Comparison of ENCODE assay signal across 23 cellular contexts in genomic region chr11:100232006-100232405, GRCh38.
"Had no signal": no experiment of that assay in that cellular context is flagged by ENCODE, and none has a peak within 500 bp of the region (broad histone marks: within the 10 kb centered on the region; RNA-seq: fewer than 3 reads in every experiment).

No MANE protein-coding gene starts in this region.

- H3K27me3 ChIP-seq: dorsolateral prefrontal cortex, gastrocnemius medialis, heart left ventricle, neutrophil, pancreas, right lobe of liver, tibial nerve, upper lobe of right lung, uterus had no signal

- H3K4me1 ChIP-seq: gastrocnemius medialis, heart left ventricle, lower lobe of right lung, pancreas, right lobe of liver, tibial nerve, upper lobe of right lung, uterus had no signal

- DNase-seq: dorsolateral prefrontal cortex; effector CD4-positive, alpha-beta T cell; foreskin fibroblast; gastrocnemius medialis; heart left ventricle; hypothalamus; left colon; left ventricle myocardium superior; lower lobe of right lung; natural killer cell; pancreas; right lobe of liver; small intestine; stimulated activated CD4-positive, alpha-beta T cell treated with anti-CD3 and anti-CD28 coated beads, Interleukin-15, amount 100 ng/mL, for 24 hours; stimulated activated CD4-positive, alpha-beta T cell treated with anti-CD3 and anti-CD28 coated beads, Interleukin-2, amount 100 ng/mL, for 48 hours; stimulated activated naive B cell treated with anti-CD40 and anti-IgM and Interleukin-4, amounts not matched to agents 10 μg/mL and 1 μg/mL and 100 μg/mL, for 72 hours; upper lobe of right lung; uterus had no signal

- H3K36me3 ChIP-seq: gastrocnemius medialis, heart left ventricle, lower lobe of right lung, neutrophil, pancreas, right lobe of liver, thoracic aorta, tibial nerve, upper lobe of right lung, uterus had no signal

- H3K4me1 Mint-ChIP-seq: natural killer cell; neural crest cell; stimulated activated naive B cell treated with anti-CD40 and anti-IgM and Interleukin-4, amounts not matched to agents 10 μg/mL and 1 μg/mL and 100 μg/mL, for 72 hours had no signal

- H3K27me3 Mint-ChIP-seq: stimulated activated naive B cell treated with anti-CD40 and anti-IgM and Interleukin-4, amounts not matched to agents 10 μg/mL and 1 μg/mL and 100 μg/mL, for 72 hours; stimulated activated naive CD8-positive, alpha-beta T cell treated with anti-CD3 and anti-CD28 coated beads, Interleukin-15, Interleukin-2, amounts not matched to agents 100 ng/mL and 50 ng/mL, for 24 hours had no signal

- H3K9me3 ChIP-seq: gastrocnemius medialis, heart left ventricle, lower lobe of right lung, neutrophil, pancreas, right lobe of liver, thoracic aorta, tibial nerve, upper lobe of right lung, uterus had no signal

- H3K4me3 Mint-ChIP-seq: natural killer cell; neural crest cell; stimulated activated naive B cell treated with anti-CD40 and anti-IgM and Interleukin-4, amounts not matched to agents 10 μg/mL and 1 μg/mL and 100 μg/mL, for 72 hours; stimulated activated naive CD8-positive, alpha-beta T cell treated with anti-CD3 and anti-CD28 coated beads, Interleukin-15, Interleukin-2, amounts not matched to agents 100 ng/mL and 50 ng/mL, for 24 hours had no signal

- H3K27ac Mint-ChIP-seq: natural killer cell; stimulated activated naive B cell treated with anti-CD40 and anti-IgM and Interleukin-4, amounts not matched to agents 10 μg/mL and 1 μg/mL and 100 μg/mL, for 72 hours; stimulated activated naive CD8-positive, alpha-beta T cell treated with anti-CD3 and anti-CD28 coated beads, Interleukin-15, Interleukin-2, amounts not matched to agents 100 ng/mL and 50 ng/mL, for 24 hours had no signal

- H3K36me3 Mint-ChIP-seq: natural killer cell; stimulated activated naive B cell treated with anti-CD40 and anti-IgM and Interleukin-4, amounts not matched to agents 10 μg/mL and 1 μg/mL and 100 μg/mL, for 72 hours had no signal

- H3K4me3 ChIP-seq: dorsolateral prefrontal cortex, gastrocnemius medialis, heart left ventricle, lower lobe of right lung, pancreas, right lobe of liver, thoracic aorta, tibial nerve, upper lobe of right lung, uterus had no signal
